ENCODE assay signal across 15 cellular contexts in the genomic region with DNA sequence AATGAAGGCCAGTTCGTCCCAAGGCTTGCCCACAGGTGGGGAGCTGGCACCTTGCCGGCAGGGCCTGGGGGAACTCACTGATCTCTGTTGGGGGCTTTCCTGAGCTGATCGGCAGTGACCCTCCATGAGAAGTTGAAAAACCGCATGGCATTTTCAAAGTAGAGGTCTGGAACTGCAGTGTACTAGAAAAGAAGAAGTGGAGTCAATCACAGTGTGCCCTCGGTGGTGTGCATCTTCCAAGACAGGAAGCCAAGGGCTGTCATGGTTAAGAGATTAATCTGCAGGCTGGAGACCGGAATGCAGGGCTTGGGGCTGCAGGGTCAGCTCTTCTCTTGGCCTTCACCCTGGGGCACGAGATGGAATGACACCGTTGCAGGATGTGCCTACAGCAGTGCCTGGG.
"Had no signal": no experiment of that assay in that cellular context is flagged by ENCODE, and none has a peak within 500 bp of the region (broad histone marks: within the 10 kb centered on the region; RNA-seq: fewer than 3 reads in every experiment).

No MANE protein-coding gene starts in this region.

- H3K4me3 Mint-ChIP-seq: activated naive CD8-positive, alpha-beta T cell treated with anti-CD3 and anti-CD28 coated beads, Interleukin-2, amount 10 ng/mL, durations not matched to agents 7 days and 5 days; endodermal cell; T-helper 1 cell treated with Interleukin-12 subunit alpha and Interleukin-12 subunit beta and Interleukin-4 antibody, amounts not matched to agents 30 μg/mL and 1 μg/mL, for 36 hours had no signal

- H3K27me3 Mint-ChIP-seq: activated naive CD8-positive, alpha-beta T cell treated with anti-CD3 and anti-CD28 coated beads, Interleukin-2, amount 10 ng/mL, durations not matched to agents 7 days and 5 days had no signal

- FAIRE-seq: bronchial epithelial cell, TTC549 had no signal

- H3K9me3 ChIP-seq: right atrium auricular region, transverse colon had no signal

- H3K27me3 ChIP-seq: hepatocyte, right atrium auricular region, transverse colon had no signal

- H3K79me2 ChIP-seq: hepatocyte had no signal

- H2AFZ ChIP-seq: hepatocyte had no signal

- DNase-seq: activated effector memory CD4-positive, alpha-beta T cell treated with Interleukin-2 at 50 U/mL for 16 hours; activated naive CD8-positive, alpha-beta T cell treated with anti-CD3 and anti-CD28 coated beads, Interleukin-2, amount 10 ng/mL, durations not matched to agents 7 days and 5 days; activated T-cell treated with anti-CD3 and anti-CD28 coated beads for 4 hours; aorta; endodermal cell; erythroblast; left ventricle myocardium superior; transverse colon had no signal

- H3K27ac Mint-ChIP-seq: activated naive CD8-positive, alpha-beta T cell treated with anti-CD3 and anti-CD28 coated beads, Interleukin-2, amount 10 ng/mL, durations not matched to agents 7 days and 5 days; endodermal cell; T-helper 1 cell treated with Interleukin-12 subunit alpha and Interleukin-12 subunit beta and Interleukin-4 antibody, amounts not matched to agents 30 μg/mL and 1 μg/mL, for 36 hours had no signal

- H3K4me2 ChIP-seq: hepatocyte, smooth muscle cell had no signal

- H3K9me3 Mint-ChIP-seq: activated naive CD8-positive, alpha-beta T cell treated with anti-CD3 and anti-CD28 coated beads, Interleukin-2, amount 10 ng/mL, durations not matched to agents 7 days and 5 days; endodermal cell; T-helper 1 cell treated with Interleukin-12 subunit alpha and Interleukin-12 subunit beta and Interleukin-4 antibody, amounts not matched to agents 30 μg/mL and 1 μg/mL, for 36 hours had no signal

- H3K4me3 ChIP-seq: hepatocyte, right atrium auricular region, smooth muscle cell, transverse colon had no signal

- H3K4me1 Mint-ChIP-seq: activated naive CD8-positive, alpha-beta T cell treated with anti-CD3 and anti-CD28 coated beads, Interleukin-2, amount 10 ng/mL, durations not matched to agents 7 days and 5 days; endodermal cell had no signal

- ATAC-seq: activated CD4-positive, CD25-positive, alpha-beta regulatory T cell treated with anti-CD3 and anti-CD28 coated beads, Interleukin-2, amount 50 U/mL, for 24 hours; left ventricle myocardium superior had no signal

- H3K27ac ChIP-seq: hepatocyte, right atrium auricular region, transverse colon had no signal

- H3K4me1 ChIP-seq: transverse colon had no signal
